8 cellular contexts compared by ENCODE assay signal in the genomic region with DNA sequence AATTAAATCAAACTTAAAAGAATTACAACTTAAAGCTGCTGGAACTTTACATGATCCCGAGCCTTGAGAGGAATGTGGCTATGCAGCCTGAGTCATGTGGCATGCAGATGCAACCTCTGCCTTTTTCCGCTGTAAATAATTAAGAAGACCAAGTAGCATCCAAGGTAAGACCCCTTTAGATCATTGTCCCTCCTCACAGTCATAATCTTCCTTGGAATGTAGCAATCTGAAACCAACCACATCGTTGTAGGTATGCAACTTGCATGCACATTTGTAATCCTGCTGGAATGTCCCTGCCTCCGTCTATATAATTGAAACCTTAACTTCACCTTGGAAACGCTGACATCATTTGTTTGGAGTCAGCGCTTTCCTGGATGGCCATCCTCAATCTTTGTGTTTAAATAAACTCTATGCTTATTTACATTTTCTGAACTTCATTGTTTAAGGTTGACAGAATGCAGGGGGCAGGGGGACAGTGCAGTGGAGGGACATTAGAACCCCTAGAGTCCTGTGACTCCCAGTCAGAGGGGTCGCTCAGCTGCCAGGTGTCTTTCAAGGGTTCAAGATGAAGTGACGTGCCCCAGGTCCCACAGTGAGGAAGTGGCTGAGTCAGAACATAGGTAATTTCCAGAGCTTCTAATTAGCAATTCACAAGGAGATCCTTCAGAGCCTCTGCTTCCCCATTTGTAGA.
DNase-seq lines count a peak whose midpoint lies in the region; ATAC-seq and TF ChIP-seq lines count a peak whose summit lies in the region.

No MANE protein-coding gene starts in this region.

- TF ChIP-seq EP300 in ovary (IDR thresholded peaks at IDR 0.05), result no peak

- H3K4me3 ChIP-seq in HFF-Myc (replicated peaks; ENCODE audit: low read depth, low read length) (peak overlapping the region; percentile 56), WI38 (ENCODE audit: low read depth, low read length) (peak overlapping the region; percentile 61), ovary (peak overlapping the region; percentile 48)

- DNase-seq in DMS53 treated with DMSO at 0.1 percent for 48 hours (lab: John Stamatoyannopoulos, UW; ENCODE audit: unreplicated experiment) (peak; percentile 55), HFF-Myc (ENCODE audit: extremely low read depth, low read depth) (peak; percentile 91), fibroblast of gingiva (ENCODE audit: low read depth) (peak; percentile 90), ovary (no peak), putamen (ENCODE audit: low spot score) (no peak)

- peaks cover 4% of the 10 kb centered on the region for H3K4me1 ChIP-seq in ovary (ENCODE audit: insufficient read depth)

- no peak for ATAC-seq in GM18502 (IDR thresholded peaks at IDR 0.05; ENCODE audit: poor library complexity, unreplicated experiment)
- no peak for ATAC-seq in GM21381 (IDR thresholded peaks at IDR 0.05; ENCODE audit: unreplicated experiment)

- peak overlapping the region in 1 of 2 donors; percentile 60 for H3K27ac ChIP-seq in ovary

- TF ChIP-seq CTCF in HFF-Myc (IDR thresholded peaks at IDR 0.05; ENCODE audit: low read depth, low read length, missing control alignments), result no peak
- no peak for TF ChIP-seq CTCF in WI38 (IDR thresholded peaks at IDR 0.05; ENCODE audit: low read depth, low read length)
- no peak for TF ChIP-seq CTCF in ovary (IDR thresholded peaks at IDR 0.05)

- H3K9me3 ChIP-seq in ovary, result no peaks in the 10 kb centered on the region

- intact Hi-C loops in ovary (cut with DNase I), result loop anchor here in 1 of 4 donors (10.0 kb wide), 1 partner anchor 109 kb away; a partner anchor contains a TSS

- no peaks in the 10 kb centered on the region for H3K36me3 ChIP-seq in ovary

- WGBS in ovary, 3 donors, result 17 to 21% (median 18%) methylated on average over 8 of the region's 8 CpGs

- TF ChIP-seq POLR2A in ovary (IDR thresholded peaks at IDR 0.05), result no peak

- no peaks in the 10 kb centered on the region for H3K27me3 ChIP-seq in ovary

Comparison
In these comparisons a context has a peak if more than half of its experiments do, and no peak if none do; other contexts are left out.
1. DNase-seq: peak in DMS53 treated with DMSO at 0.1 percent for 48 hours (single experiment), HFF-Myc (single experiment) and fibroblast of gingiva (single experiment); none in ovary (0 of 5) and putamen (single experiment).
2. Peak in every context shown above with its lines, with median percentiles within 50 percentile points of each other: H3K4me3 ChIP-seq.